Comparison of ENCODE assay signal across 18 cellular contexts in the genomic region with DNA sequence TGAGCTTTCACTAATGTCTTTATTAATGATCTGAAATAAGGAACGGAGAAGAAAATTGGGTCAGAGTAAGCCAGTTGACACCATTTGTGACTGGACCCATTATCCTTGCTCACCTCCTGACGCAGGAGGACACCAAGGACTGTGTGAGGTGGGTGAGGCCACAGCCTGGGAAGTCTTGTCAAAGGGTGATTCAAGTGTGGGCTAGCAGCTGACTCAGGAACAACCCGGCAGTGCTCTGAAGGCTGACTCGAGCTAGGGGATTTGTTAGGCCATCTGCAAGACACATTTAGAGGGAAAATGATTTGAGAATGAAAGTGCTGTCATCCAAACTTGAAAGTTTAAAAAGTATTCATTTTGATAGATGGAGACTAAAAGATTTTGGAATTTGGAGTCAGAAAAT. TPM values are rescaled to one million over a fixed set of nuclear protein-coding genes. Genes with fewer than 3 reads are reported as not detected.
DNase-seq lines count a peak whose midpoint lies in the region; ATAC-seq and TF ChIP-seq lines count a peak whose summit lies in the region.
"Had no signal": no experiment of that assay in that cellular context is flagged by ENCODE, and none has a peak within 500 bp of the region (broad histone marks: within the 10 kb centered on the region; RNA-seq: fewer than 3 reads in every experiment).

No MANE protein-coding gene starts in this region.

- no peak for TF ChIP-seq RAD21 in SK-N-SH (IDR thresholded peaks at IDR 0.05; ENCODE audit: low read length)

- DNase-seq in BJ (ENCODE audit: low read depth) (peak; percentile 59), SK-N-SH (no peak), fibroblast of lung (ENCODE audit: low read depth in 2 of 2) (peak; percentile 72 to 81), skeletal muscle cell (ENCODE audit: low read depth) (peak; percentile 84), NAMALWA (ENCODE audit: low spot score) (no peak)
- no peak for DNase-seq in activated CD4-positive, CD25-positive, alpha-beta regulatory T cell (lab: John Stamatoyannopoulos, UW)
- DNase-seq in stimulated activated naive CD8-positive, alpha-beta T cell treated with anti-CD3 and anti-CD28 coated beads, Interleukin-15, Interleukin-2, amounts not matched to agents 100 U/mL and 50 U/mL, for 24 hours: no peak
- DNase-seq: activated CD4-positive, alpha-beta T cell treated with anti-CD3 and anti-CD28 coated beads, Interleukin-2, amount 50 U/mL, for 1 hour; central memory CD4-positive, alpha-beta T cell; lower lobe of right lung; naive B cell; NCI-H1930; NCI-H510A; stimulated activated naive CD8-positive, alpha-beta T cell treated with anti-CD3 and anti-CD28 coated beads, Interleukin-15, amount 100 ng/mL, for 72 hours had no signal

- POLR2A ChIA-PET in BJ (lab: Charles Lee): interaction anchor here (0.5 kb wide), 1 partner anchor 100 kb away, joined by 4 read pairs; no protein-coding TSS in a partner anchor
- POLR2A ChIA-PET in SK-N-SH (lab: Yijun Ruan, JAX): no interaction called here

- ATAC-seq in HG03439 (IDR thresholded peaks at IDR 0.05; ENCODE audit: unreplicated experiment): no peak
- ATAC-seq in stimulated activated naive CD8-positive, alpha-beta T cell treated with anti-CD3 and anti-CD28 coated beads, Interleukin-15, Interleukin-2, amounts not matched to agents 100 U/mL and 50 U/mL, for 24 hours: no peak
- ATAC-seq: HCT116; lower lobe of right lung; stimulated activated naive CD8-positive, alpha-beta T cell treated with anti-CD3 and anti-CD28 coated beads, Interleukin-15, amount 100 ng/mL, for 72 hours had no signal

- H3K79me2 ChIP-seq in SK-N-SH (ENCODE audit: insufficient read depth): peaks cover 100% of the 10 kb centered on the region
- peaks cover 95% of the 10 kb centered on the region for H3K79me2 ChIP-seq in fibroblast of lung (ENCODE audit: control insufficient read depth, insufficient read depth, low read length)

- H3K36me3 ChIP-seq in BJ (ENCODE audit: control insufficient read depth, insufficient read depth, low read length) (no peaks in the 10 kb centered on the region), SK-N-SH (replicated peaks in 1 of 2; ENCODE audit: control insufficient read depth in 1 of 2, insufficient read depth in 2 of 2, low read length in 1 of 2) (peaks cover 21 to 71% of the 10 kb centered on the region in 2 experiments), fibroblast of lung (ENCODE audit: control insufficient read depth, insufficient read depth, low read length) (no peaks in the 10 kb centered on the region)
- H3K36me3 ChIP-seq: BLaER1, lower lobe of right lung had no signal

- CTCF ChIA-PET in BJ (lab: Yijun Ruan, JAX) (interaction anchor here (0.7 to 1.1 kb wide), 3 partner anchors 10 to 245 kb away, joined by 3 read pairs; no protein-coding TSS in a partner anchor), SK-N-SH (lab: Yijun Ruan, JAX) (interaction anchor here (1.1 to 1.6 kb wide), 2 partner anchors 9 to 10 kb away, joined by 3 to 4 read pairs; no protein-coding TSS in a partner anchor)

- H3K4me2 ChIP-seq in SK-N-SH (0 out of 2 replicates have a peak overlapping the region, but pooled peaks have one; percentile 1), fibroblast of lung (ENCODE audit: extremely low read depth, insufficient read depth, low read length) (peak overlapping the region; percentile 9)
- H3K4me2 ChIP-seq: BLaER1 had no signal

- H3K27ac ChIP-seq in SK-N-SH (ENCODE audit: low read depth in 2 of 2, low read length in 1 of 2) (peak overlapping the region; percentile 69 to 99; a peak in 3 of 4 replicates), fibroblast of lung (ENCODE audit: insufficient read depth, low read length) (peak overlapping the region; percentile 44)
- H3K27ac ChIP-seq: BLaER1, lower lobe of right lung, SK-N-MC had no signal

- peaks cover 71% of the 10 kb centered on the region for H3F3A ChIP-seq in SK-N-SH (replicated peaks; ENCODE audit: insufficient read depth)

- H3K4me3 ChIP-seq in BJ (ENCODE audit: low read depth, low read length) (no peak overlapping the region), SK-N-SH (ENCODE audit: low read depth in 2 of 2, low read length in 1 of 2) (no peak overlapping the region), fibroblast of lung (replicated peaks in 1 of 4; ENCODE audit: control extremely low read depth in 1 of 4, insufficient read depth in 1 of 4, low read depth in 3 of 4, low read length in 4 of 4) (no peak overlapping the region), skeletal muscle cell (ENCODE audit: low read depth, low read length) (no peak overlapping the region)
- H3K4me3 ChIP-seq: BLaER1, lower lobe of right lung, SK-N-MC had no signal

- TF ChIP-seq CTCF in BJ (IDR thresholded peaks at IDR 0.05; ENCODE audit: insufficient read depth, low read depth, low read length): no peak
- no peak for TF ChIP-seq CTCF in SK-N-SH (IDR thresholded peaks at IDR 0.05)
- no peak for TF ChIP-seq CTCF in fibroblast of lung (conservative IDR thresholded peaks at IDR 0.05 in 1 of 2, IDR thresholded peaks at IDR 0.05 in 1 of 2; ENCODE audit: low read depth in 1 of 2, low read length in 2 of 2)

- H3K4me1 ChIP-seq in SK-N-SH (ENCODE audit: control insufficient read depth in 1 of 2, insufficient read depth in 2 of 2, low read depth in 1 of 2, low read length in 1 of 2) (peaks cover 24 to 65% of the 10 kb centered on the region in 2 experiments), fibroblast of lung (ENCODE audit: control insufficient read depth, extremely low read depth, insufficient read depth, low read length) (peaks cover 16% of the 10 kb centered on the region)
- H3K4me1 ChIP-seq: BLaER1, lower lobe of right lung had no signal

- no peaks in the 10 kb centered on the region for H3K9me3 ChIP-seq in SK-N-SH
- H3K9me3 ChIP-seq in fibroblast of lung (ENCODE audit: control insufficient read depth, insufficient read depth, low read depth, low read length): no peaks in the 10 kb centered on the region
- H3K9me3 ChIP-seq: BLaER1, lower lobe of right lung had no signal

- H3K27me3 ChIP-seq in BJ (ENCODE audit: control insufficient read depth, insufficient read depth, low read length) (no peaks in the 10 kb centered on the region), SK-N-SH (ENCODE audit: insufficient read depth) (no peaks in the 10 kb centered on the region), fibroblast of lung (ENCODE audit: control insufficient read depth, insufficient read depth, low read length) (no peaks in the 10 kb centered on the region)
- H3K27me3 ChIP-seq: BLaER1 had no signal

- no peak overlapping the region for H2AFZ ChIP-seq in SK-N-SH (ENCODE audit: low read depth)
- no peak overlapping the region for H2AFZ ChIP-seq in fibroblast of lung (ENCODE audit: low read length)

- H4K20me1 ChIP-seq in SK-N-SH (ENCODE audit: insufficient read depth) (peaks cover 67% of the 10 kb centered on the region; the same call in 1 of the 2 replicates), fibroblast of lung (ENCODE audit: control insufficient read depth, extremely low read depth, insufficient read depth, low read length) (no peaks in the 10 kb centered on the region)
- H4K20me1 ChIP-seq: BLaER1 had no signal

- WGBS in SK-N-SH (ENCODE audit: low lambda C conversion rate): 23% methylated on average over 4 of the region's 4 CpGs

- no peak; a peak in 1 of 4 replicates for TF ChIP-seq EP300 in SK-N-SH (IDR thresholded peaks at IDR 0.05; ENCODE audit: borderline replicate concordance in 1 of 2, low read depth in 1 of 2, low read length in 1 of 2)

- H3K9ac ChIP-seq in SK-N-SH (peak overlapping the region; percentile 47; the same call in 1 of the 2 replicates), fibroblast of lung (ENCODE audit: insufficient read depth, low read length) (no peak overlapping the region)
- H3K9ac ChIP-seq: BLaER1 had no signal

- no peaks in the 10 kb centered on the region for H3K9me2 ChIP-seq in SK-N-SH

TF ChIP-seq in SK-N-SH, 30 proteins besides CTCF, POLR2A, EP300 and RAD21 (continues in another document):
- TF ChIP-seq RCOR1 (IDR thresholded peaks at IDR 0.05; ENCODE audit: low read length) (no peak), TCF12 (IDR thresholded peaks at IDR 0.05) (peak; percentile 69)
- TF ChIP-seq, protein P1, sequence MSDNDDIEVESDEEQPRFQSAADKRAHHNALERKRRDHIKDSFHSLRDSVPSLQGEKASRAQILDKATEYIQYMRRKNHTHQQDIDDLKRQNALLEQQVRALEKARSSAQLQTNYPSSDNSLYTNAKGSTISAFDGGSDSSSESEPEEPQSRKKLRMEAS (IDR thresholded peaks at IDR 0.05; ENCODE audit: low read depth): 0 out of 2 replicates have a peak, but pooled peaks have one; percentile 32
- TF ChIP-seq, protein P2, sequence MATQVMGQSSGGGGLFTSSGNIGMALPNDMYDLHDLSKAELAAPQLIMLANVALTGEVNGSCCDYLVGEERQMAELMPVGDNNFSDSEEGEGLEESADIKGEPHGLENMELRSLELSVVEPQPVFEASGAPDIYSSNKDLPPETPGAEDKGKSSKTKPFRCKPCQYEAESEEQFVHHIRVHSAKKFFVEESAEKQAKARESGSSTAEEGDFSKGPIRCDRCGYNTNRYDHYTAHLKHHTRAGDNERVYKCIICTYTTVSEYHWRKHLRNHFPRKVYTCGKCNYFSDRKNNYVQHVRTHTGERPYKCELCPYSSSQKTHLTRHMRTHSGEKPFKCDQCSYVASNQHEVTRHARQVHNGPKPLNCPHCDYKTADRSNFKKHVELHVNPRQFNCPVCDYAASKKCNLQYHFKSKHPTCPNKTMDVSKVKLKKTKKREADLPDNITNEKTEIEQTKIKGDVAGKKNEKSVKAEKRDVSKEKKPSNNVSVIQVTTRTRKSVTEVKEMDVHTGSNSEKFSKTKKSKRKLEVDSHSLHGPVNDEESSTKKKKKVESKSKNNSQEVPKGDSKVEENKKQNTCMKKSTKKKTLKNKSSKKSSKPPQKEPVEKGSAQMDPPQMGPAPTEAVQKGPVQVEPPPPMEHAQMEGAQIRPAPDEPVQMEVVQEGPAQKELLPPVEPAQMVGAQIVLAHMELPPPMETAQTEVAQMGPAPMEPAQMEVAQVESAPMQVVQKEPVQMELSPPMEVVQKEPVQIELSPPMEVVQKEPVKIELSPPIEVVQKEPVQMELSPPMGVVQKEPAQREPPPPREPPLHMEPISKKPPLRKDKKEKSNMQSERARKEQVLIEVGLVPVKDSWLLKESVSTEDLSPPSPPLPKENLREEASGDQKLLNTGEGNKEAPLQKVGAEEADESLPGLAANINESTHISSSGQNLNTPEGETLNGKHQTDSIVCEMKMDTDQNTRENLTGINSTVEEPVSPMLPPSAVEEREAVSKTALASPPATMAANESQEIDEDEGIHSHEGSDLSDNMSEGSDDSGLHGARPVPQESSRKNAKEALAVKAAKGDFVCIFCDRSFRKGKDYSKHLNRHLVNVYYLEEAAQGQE (IDR thresholded peaks at IDR 0.05; ENCODE audit: low read depth, low read length): 0 out of 2 replicates have a peak, but pooled peaks have one; percentile 17

RNA-seq across cellular contexts. Expression of a gene that starts 21.2 kb away (rescaled TPM):
- 152 and 154 TPM in 2 replicates for polyA plus RNA-seq in BJ (2011; rRNA removed)
- polyA minus RNA-seq in BJ (2011; rRNA and poly(A)+ RNA removed): 149 and 179 TPM in 2 replicates
- 356 and 431 TPM in 2 replicates for polyA plus RNA-seq in SK-N-SH (2012; rRNA removed)
- polyA plus RNA-seq in SK-N-SH (2012; cell fraction: cytosol; rRNA removed): 352 and 421 TPM in 2 replicates
- polyA plus RNA-seq in SK-N-SH (2012; cell fraction: nucleus; rRNA removed): 197 and 345 TPM in 2 replicates
- 121 and 128 TPM in 2 replicates for total RNA-seq in fibroblast of lung
- polyA plus RNA-seq in fibroblast of lung: 264 and 349 TPM in 2 replicates
- 139 and 195 TPM in 2 replicates for polyA plus RNA-seq in fibroblast of lung (2012)
- polyA minus RNA-seq in fibroblast of lung (ENCODE audit: low replicate concordance): 307 and 347 TPM in 2 replicates

Comparison
In these comparisons a context has a peak if more than half of its experiments do, and no peak if none do; other contexts are left out.
1. DNase-seq: peak in BJ (single experiment), fibroblast of lung (2 of 2) and skeletal muscle cell (single experiment); none in SK-N-SH (single experiment), activated CD4-positive, CD25-positive, alpha-beta regulatory T cell (0 of 4), NAMALWA (single experiment) and stimulated activated naive CD8-positive, alpha-beta T cell treated with anti-CD3 and anti-CD28 coated beads, Interleukin-15, Interleukin-2, amounts not matched to agents 100 U/mL and 50 U/mL, for 24 hours (single experiment).